11 cellular contexts compared by ENCODE assay signal in genomic region chr10:46033602-46034011, GRCh38. TPM values are rescaled to one million over a fixed set of nuclear protein-coding genes. Genes with fewer than 3 reads are reported as not detected.
DNase-seq lines count a peak whose midpoint lies in the region; ATAC-seq and TF ChIP-seq lines count a peak whose summit lies in the region.
"Had no signal": no experiment of that assay in that cellular context is flagged by ENCODE, and none has a peak within 500 bp of the region (broad histone marks: within the 10 kb centered on the region; RNA-seq: fewer than 3 reads in every experiment).

No MANE protein-coding gene starts in this region.

- no peaks in the 10 kb centered on the region for H3K27me3 ChIP-seq in OCI-LY3 (ENCODE audit: low read depth, low read length)
- H3K27me3 ChIP-seq in neutrophil, result no peaks in the 10 kb centered on the region
- H3K27me3 ChIP-seq: ovary had no signal

- DNase-seq in GF-D8 (lab: John Stamatoyannopoulos, UW) (peak; percentile 3), dermis microvascular lymphatic vessel endothelial cell (ENCODE audit: low read depth in 2 of 2) (peak; percentile 75 to 81), GM19240 (ENCODE audit: insufficient read length, low spot score) (no peak)
- DNase-seq: amygdala, NCI-H526, ovary had no signal

- no peak overlapping the region for H3K9ac ChIP-seq in OCI-LY3 (ENCODE audit: low read length)

- ATAC-seq in GM18873 (IDR thresholded peaks at IDR 0.05; ENCODE audit: low FRiP score, unreplicated experiment) (no peak), GM21423 (IDR thresholded peaks at IDR 0.05; ENCODE audit: unreplicated experiment) (no peak)
- ATAC-seq in activated CD4-positive, CD25-positive, alpha-beta regulatory T cell treated with anti-CD3 and anti-CD28 coated beads, Interleukin-2, amount 50 U/mL, for 24 hours, result no peak

- peaks cover 18% of the 10 kb centered on the region for H3K79me2 ChIP-seq in OCI-LY3 (ENCODE audit: low read length)

- H3K9me3 ChIP-seq in OCI-LY3 (ENCODE audit: insufficient read depth, low read length) (no peaks in the 10 kb centered on the region), neutrophil (no peaks in the 10 kb centered on the region)
- H3K9me3 ChIP-seq: ovary had no signal

- H3K4me3 ChIP-seq in OCI-LY3 (ENCODE audit: low read length), result no peak overlapping the region
- no peak overlapping the region for H3K4me3 ChIP-seq in neutrophil (ENCODE audit: low read depth in 1 of 2, low read length in 1 of 2)
- H3K4me3 ChIP-seq: ovary had no signal

- peak overlapping the region; percentile 31; the same call in 1 of the 2 replicates for H2AFZ ChIP-seq in OCI-LY3 (ENCODE audit: low read depth, low read length)

- H3K27ac ChIP-seq in OCI-LY3 (ENCODE audit: low read length) (no peak overlapping the region), neutrophil (peak overlapping the region; percentile 7)
- H3K27ac ChIP-seq: ovary had no signal

- peaks cover 10% of the 10 kb centered on the region for H3K4me1 ChIP-seq in OCI-LY3 (ENCODE audit: low read length)
- peaks cover 25 to 43% of the 10 kb centered on the region in 2 experiments for H3K4me1 ChIP-seq in neutrophil (ENCODE audit: control insufficient read depth in 1 of 2, insufficient read depth in 1 of 2, low read depth in 1 of 2, low read length in 1 of 2)

- no peak overlapping the region for H3K4me2 ChIP-seq in OCI-LY3 (ENCODE audit: low read length)

- no peaks in the 10 kb centered on the region for H3K36me3 ChIP-seq in OCI-LY3 (replicated peaks; ENCODE audit: low read depth, low read length)
- no peaks in the 10 kb centered on the region for H3K36me3 ChIP-seq in neutrophil
- H3K36me3 ChIP-seq: ovary had no signal

- H4K20me1 ChIP-seq in OCI-LY3 (ENCODE audit: insufficient read depth, low read length), result peaks cover 8% of the 10 kb centered on the region

- TF ChIP-seq CTCF in OCI-LY3 (IDR thresholded peaks at IDR 0.05; ENCODE audit: low read depth, low read length) (no peak), neutrophil (IDR thresholded peaks at IDR 0.05) (no peak)

RNA-seq across cellular contexts. Expression of gene NCOA4, which starts 3.2 kb away (rescaled TPM):
- 149 and 167 TPM in 2 replicates for total RNA-seq in dermis microvascular lymphatic vessel endothelial cell

RNA-seq across cellular contexts. Expression of gene MSMB, which starts 12.5 kb away (rescaled TPM):
- total RNA-seq in dermis microvascular lymphatic vessel endothelial cell, result not detected in 2 replicates
- total RNA-seq: ovary had no signal
